In the genomic region with DNA sequence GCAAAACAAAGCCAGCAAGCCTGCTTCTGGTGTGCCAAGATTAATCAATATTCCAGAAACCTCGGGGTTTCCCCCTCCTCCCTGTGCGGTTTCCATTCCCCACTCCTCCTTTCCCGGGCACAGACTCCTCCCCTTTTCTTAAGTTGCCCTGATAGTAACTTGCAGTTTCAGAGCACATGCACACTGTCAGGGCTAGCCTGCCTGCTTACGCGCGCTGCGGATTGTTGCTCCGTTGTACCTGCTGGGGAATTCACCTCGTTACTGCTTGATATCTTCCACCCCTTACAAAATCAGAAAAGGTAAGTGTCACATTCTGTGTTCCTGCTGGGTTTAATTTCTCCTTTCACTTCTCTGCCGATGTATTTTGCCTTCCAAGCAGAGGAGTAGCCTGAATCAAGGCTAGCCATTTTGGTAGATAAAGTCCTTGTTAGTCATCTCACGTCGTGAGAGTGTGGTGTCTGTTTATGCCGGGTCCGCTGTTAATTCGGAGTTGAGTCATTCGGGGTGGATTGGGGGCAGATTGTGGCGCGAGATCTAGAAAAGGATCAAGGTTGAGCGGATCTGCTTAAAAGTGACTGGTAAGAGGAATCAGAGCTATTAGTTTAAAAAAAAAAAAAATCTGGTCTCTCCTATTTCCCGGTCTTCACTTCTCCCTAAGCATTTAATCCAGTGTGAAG, we compare ENCODE assay signal across 8 cellular contexts. TPM values are rescaled to one million over a fixed set of nuclear protein-coding genes. Genes with fewer than 3 reads are reported as not detected.
DNase-seq lines count a peak whose midpoint lies in the region; ATAC-seq and TF ChIP-seq lines count a peak whose summit lies in the region.

A gene (plus strand): TSS at position 170 of the 677 bp plus-strand sequence. CDS start 1,818 bp downstream, outside the sequence.

- ATAC-seq in CD4-positive, CD25-positive, alpha-beta regulatory T cell (ENCODE audit: low read depth in 2 of 2), result peak in 1 of 2 donors; percentile 40
- peak; percentile 86 for ATAC-seq in HG03159 (IDR thresholded peaks at IDR 0.05; ENCODE audit: unreplicated experiment)

- H3K4me3 Mint-ChIP-seq in CD4-positive, CD25-positive, alpha-beta regulatory T cell, result peak within 1 kb of the TSS in 3 of 4 donors; percentile 46 to 72 (median 49)

- peaks cover 62% of the 10 kb centered on the region for H3K27me3 Mint-ChIP-seq in CD4-positive, CD25-positive, alpha-beta regulatory T cell

- peaks cover 8% of the 10 kb centered on the region for H3K4me1 ChIP-seq in CD4-positive, CD25-positive, alpha-beta regulatory T cell (ENCODE audit: control insufficient read depth, insufficient read depth, low read length, poor library complexity, severe bottlenecking)
- peaks cover 23% of the 10 kb centered on the region; the same call in 1 of the 2 replicates for H3K4me1 ChIP-seq in iPS-20b (ENCODE audit: insufficient read depth, low read length)

- no peak within 1 kb of the TSS for H3K27ac Mint-ChIP-seq in CD4-positive, CD25-positive, alpha-beta regulatory T cell

- H3K9ac ChIP-seq in iPS-20b (ENCODE audit: low read depth, low read length), result peak within 1 kb of the TSS; percentile 74; the same call in 1 of the 2 replicates

- H3K4me3 ChIP-seq in CD4-positive, CD25-positive, alpha-beta regulatory T cell (ENCODE audit: low read depth, low read length), result peak within 1 kb of the TSS; percentile 56
- H3K4me3 ChIP-seq in brain microvascular endothelial cell (ENCODE audit: low read depth, low read length), result peak within 1 kb of the TSS; percentile 69
- peak within 1 kb of the TSS; percentile 85 for H3K4me3 ChIP-seq in iPS-20b (ENCODE audit: low read length)
- peak within 1 kb of the TSS; percentile 72 for H3K4me3 ChIP-seq in skeletal muscle cell (ENCODE audit: low read depth, low read length)

- TF ChIP-seq CTCF in brain microvascular endothelial cell (IDR thresholded peaks at IDR 0.05; ENCODE audit: low read depth, low read length, missing control alignments), result no peak

- no peaks in the 10 kb centered on the region for H3K36me3 ChIP-seq in CD4-positive, CD25-positive, alpha-beta regulatory T cell (ENCODE audit: control insufficient read depth, insufficient read depth, low read length)
- H3K36me3 ChIP-seq in brain microvascular endothelial cell (replicated peaks), result no peaks in the 10 kb centered on the region
- peaks cover 29% of the 10 kb centered on the region for H3K36me3 ChIP-seq in iPS-20b (ENCODE audit: insufficient read depth, low read depth, low read length)

- H3K4me1 Mint-ChIP-seq in CD4-positive, CD25-positive, alpha-beta regulatory T cell, result peaks cover 5 to 17% (median 9%) of the 10 kb centered on the region in 4 donors

- peak in 1 of 3 donors; percentile 37 for DNase-seq in CD4-positive, CD25-positive, alpha-beta regulatory T cell
- peak; percentile 88 for DNase-seq in brain microvascular endothelial cell
- no peak for DNase-seq in skeletal muscle cell (ENCODE audit: low read depth)
- DNase-seq in NCI-H187 (lab: John Stamatoyannopoulos, UW), result no peak

- H3K27me3 ChIP-seq in CD4-positive, CD25-positive, alpha-beta regulatory T cell (ENCODE audit: control insufficient read depth, insufficient read depth, low read length), result peaks cover 40% of the 10 kb centered on the region
- H3K27me3 ChIP-seq in brain microvascular endothelial cell (replicated peaks) (no peaks in the 10 kb centered on the region), iPS-20b (ENCODE audit: insufficient read depth, low read length) (no peaks in the 10 kb centered on the region)

- no peak within 1 kb of the TSS for H3K27ac ChIP-seq in CD4-positive, CD25-positive, alpha-beta regulatory T cell (ENCODE audit: insufficient read depth, low read length, poor library complexity, severe bottlenecking)
- peak within 1 kb of the TSS; percentile 67 for H3K27ac ChIP-seq in brain microvascular endothelial cell
- H3K27ac ChIP-seq in iPS-20b (ENCODE audit: low read length), result no peak within 1 kb of the TSS

- peak; percentile 42 for TF ChIP-seq POLR2A in GM19193 (IDR thresholded peaks at IDR 0.05; ENCODE audit: extremely low read depth, insufficient read depth, insufficient read length)

- no peaks in the 10 kb centered on the region for H3K36me3 Mint-ChIP-seq in CD4-positive, CD25-positive, alpha-beta regulatory T cell

- H3K9me3 ChIP-seq in CD4-positive, CD25-positive, alpha-beta regulatory T cell (ENCODE audit: control insufficient read depth in 2 of 2, low read length in 2 of 2), result no peaks in the 10 kb centered on the region
- H3K9me3 ChIP-seq in iPS-20b (ENCODE audit: insufficient read depth, low read depth, low read length), result no peaks in the 10 kb centered on the region

- peaks cover 0 to 2% (median 0%) of the 10 kb centered on the region in 7 donors for H3K9me3 Mint-ChIP-seq in CD4-positive, CD25-positive, alpha-beta regulatory T cell

- in situ Hi-C loops in brain microvascular endothelial cell (cut with HindIII; ENCODE audit: low pct_ligation_motif_present, low sequenced_read_pairs), result no loop called here

TF ChIP-seq in PFSK-1, 5 proteins besides CTCF, POLR2A, EP300 and RAD21:
- TF ChIP-seq, protein P1, sequence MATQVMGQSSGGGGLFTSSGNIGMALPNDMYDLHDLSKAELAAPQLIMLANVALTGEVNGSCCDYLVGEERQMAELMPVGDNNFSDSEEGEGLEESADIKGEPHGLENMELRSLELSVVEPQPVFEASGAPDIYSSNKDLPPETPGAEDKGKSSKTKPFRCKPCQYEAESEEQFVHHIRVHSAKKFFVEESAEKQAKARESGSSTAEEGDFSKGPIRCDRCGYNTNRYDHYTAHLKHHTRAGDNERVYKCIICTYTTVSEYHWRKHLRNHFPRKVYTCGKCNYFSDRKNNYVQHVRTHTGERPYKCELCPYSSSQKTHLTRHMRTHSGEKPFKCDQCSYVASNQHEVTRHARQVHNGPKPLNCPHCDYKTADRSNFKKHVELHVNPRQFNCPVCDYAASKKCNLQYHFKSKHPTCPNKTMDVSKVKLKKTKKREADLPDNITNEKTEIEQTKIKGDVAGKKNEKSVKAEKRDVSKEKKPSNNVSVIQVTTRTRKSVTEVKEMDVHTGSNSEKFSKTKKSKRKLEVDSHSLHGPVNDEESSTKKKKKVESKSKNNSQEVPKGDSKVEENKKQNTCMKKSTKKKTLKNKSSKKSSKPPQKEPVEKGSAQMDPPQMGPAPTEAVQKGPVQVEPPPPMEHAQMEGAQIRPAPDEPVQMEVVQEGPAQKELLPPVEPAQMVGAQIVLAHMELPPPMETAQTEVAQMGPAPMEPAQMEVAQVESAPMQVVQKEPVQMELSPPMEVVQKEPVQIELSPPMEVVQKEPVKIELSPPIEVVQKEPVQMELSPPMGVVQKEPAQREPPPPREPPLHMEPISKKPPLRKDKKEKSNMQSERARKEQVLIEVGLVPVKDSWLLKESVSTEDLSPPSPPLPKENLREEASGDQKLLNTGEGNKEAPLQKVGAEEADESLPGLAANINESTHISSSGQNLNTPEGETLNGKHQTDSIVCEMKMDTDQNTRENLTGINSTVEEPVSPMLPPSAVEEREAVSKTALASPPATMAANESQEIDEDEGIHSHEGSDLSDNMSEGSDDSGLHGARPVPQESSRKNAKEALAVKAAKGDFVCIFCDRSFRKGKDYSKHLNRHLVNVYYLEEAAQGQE (IDR thresholded peaks at IDR 0.05; ENCODE audit: insufficient read depth in 1 of 2, low read depth in 2 of 2, low read length in 2 of 2), result no peak
- TF ChIP-seq TAF1 (IDR thresholded peaks at IDR 0.05; ENCODE audit: borderline replicate concordance, insufficient read depth, low read length) (peak; percentile 81), FOXP2 (optimal IDR thresholded peaks at IDR 0.05; ENCODE audit: borderline replicate concordance, extremely low read depth, extremely low read length, insufficient read depth) (no peak), SIN3A (IDR thresholded peaks at IDR 0.05; ENCODE audit: borderline replicate concordance, insufficient read depth, low read length) (0 out of 2 replicates have a peak, but pooled peaks have one; percentile 20), POLR2AphosphoS5 (IDR thresholded peaks at IDR 0.05; ENCODE audit: low read depth, low read length) (peak; percentile 91)
TF ChIP-seq in PFSK-1: peak in this region for 3.

RNA-seq across cellular contexts. Expression of the gene that starts here (rescaled TPM):
- total RNA-seq in CD4-positive, CD25-positive, alpha-beta regulatory T cell, result not detected
- polyA plus RNA-seq in CD4-positive, CD25-positive, alpha-beta regulatory T cell, result not detected
- polyA plus RNA-seq in PFSK-1 (2012; ENCODE audit: insufficient read length, low read depth), result 20.5 TPM
